In genomic region chr7:31175672-31176071, GRCh38 we compare ENCODE assay signal across 1 cellular context.
TF ChIP-seq lines count a peak whose summit lies in the region.

No MANE protein-coding gene starts in this region.

TF ChIP-seq in GM23338, 12 proteins besides CTCF, POLR2A, EP300 and RAD21:
- TF ChIP-seq, protein P1, sequence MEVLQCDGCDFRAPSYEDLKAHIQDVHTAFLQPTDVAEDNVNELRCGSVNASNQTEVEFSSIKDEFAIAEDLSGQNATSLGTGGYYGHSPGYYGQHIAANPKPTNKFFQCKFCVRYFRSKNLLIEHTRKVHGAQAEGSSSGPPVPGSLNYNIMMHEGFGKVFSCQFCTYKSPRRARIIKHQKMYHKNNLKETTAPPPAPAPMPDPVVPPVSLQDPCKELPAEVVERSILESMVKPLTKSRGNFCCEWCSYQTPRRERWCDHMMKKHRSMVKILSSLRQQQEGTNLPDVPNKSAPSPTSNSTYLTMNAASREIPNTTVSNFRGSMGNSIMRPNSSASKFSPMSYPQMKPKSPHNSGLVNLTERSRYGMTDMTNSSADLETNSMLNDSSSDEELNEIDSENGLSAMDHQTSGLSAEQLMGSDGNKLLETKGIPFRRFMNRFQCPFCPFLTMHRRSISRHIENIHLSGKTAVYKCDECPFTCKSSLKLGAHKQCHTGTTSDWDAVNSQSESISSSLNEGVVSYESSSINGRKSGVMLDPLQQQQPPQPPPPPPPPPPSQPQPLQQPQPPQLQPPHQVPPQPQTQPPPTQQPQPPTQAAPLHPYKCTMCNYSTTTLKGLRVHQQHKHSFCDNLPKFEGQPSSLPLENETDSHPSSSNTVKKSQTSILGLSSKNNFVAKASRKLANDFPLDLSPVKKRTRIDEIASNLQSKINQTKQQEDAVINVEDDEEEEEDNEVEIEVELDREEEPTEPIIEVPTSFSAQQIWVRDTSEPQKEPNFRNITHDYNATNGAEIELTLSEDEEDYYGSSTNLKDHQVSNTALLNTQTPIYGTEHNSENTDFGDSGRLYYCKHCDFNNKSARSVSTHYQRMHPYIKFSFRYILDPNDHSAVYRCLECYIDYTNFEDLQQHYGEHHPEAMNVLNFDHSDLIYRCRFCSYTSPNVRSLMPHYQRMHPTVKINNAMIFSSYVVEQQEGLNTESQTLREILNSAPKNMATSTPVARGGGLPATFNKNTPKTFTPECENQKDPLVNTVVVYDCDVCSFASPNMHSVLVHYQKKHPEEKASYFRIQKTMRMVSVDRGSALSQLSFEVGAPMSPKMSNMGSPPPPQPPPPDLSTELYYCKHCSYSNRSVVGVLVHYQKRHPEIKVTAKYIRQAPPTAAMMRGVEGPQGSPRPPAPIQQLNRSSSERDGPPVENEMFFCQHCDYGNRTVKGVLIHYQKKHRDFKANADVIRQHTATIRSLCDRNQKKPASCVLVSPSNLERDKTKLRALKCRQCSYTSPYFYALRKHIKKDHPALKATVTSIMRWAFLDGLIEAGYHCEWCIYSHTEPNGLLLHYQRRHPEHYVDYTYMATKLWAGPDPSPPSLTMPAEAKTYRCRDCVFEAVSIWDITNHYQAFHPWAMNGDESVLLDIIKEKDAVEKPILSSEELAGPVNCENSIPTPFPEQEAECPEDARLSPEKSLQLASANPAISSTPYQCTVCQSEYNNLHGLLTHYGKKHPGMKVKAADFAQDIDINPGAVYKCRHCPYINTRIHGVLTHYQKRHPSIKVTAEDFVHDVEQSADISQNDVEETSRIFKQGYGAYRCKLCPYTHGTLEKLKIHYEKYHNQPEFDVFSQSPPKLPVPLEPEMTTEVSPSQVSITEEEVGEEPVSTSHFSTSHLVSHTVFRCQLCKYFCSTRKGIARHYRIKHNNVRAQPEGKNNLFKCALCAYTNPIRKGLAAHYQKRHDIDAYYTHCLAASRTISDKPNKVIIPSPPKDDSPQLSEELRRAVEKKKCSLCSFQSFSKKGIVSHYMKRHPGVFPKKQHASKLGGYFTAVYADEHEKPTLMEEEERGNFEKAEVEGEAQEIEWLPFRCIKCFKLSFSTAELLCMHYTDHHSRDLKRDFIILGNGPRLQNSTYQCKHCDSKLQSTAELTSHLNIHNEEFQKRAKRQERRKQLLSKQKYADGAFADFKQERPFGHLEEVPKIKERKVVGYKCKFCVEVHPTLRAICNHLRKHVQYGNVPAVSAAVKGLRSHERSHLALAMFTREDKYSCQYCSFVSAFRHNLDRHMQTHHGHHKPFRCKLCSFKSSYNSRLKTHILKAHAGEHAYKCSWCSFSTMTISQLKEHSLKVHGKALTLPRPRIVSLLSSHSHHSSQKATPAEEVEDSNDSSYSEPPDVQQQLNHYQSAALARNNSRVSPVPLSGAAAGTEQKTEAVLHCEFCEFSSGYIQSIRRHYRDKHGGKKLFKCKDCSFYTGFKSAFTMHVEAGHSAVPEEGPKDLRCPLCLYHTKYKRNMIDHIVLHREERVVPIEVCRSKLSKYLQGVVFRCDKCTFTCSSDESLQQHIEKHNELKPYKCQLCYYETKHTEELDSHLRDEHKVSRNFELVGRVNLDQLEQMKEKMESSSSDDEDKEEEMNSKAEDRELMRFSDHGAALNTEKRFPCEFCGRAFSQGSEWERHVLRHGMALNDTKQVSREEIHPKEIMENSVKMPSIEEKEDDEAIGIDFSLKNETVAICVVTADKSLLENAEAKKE (CRISPR knock-in tag; IDR thresholded peaks at IDR 0.05) = no peak
- TF ChIP-seq POLR2AphosphoS5 (IDR thresholded peaks at IDR 0.05; ENCODE audit: low read depth) = no peak
